ENCODE assay signal across 2 cellular contexts in genomic region chr19:10837649-10838048, GRCh38. TPM values are rescaled to one million over a fixed set of nuclear protein-coding genes. Genes with fewer than 3 reads are reported as not detected.
"Had no signal": no experiment of that assay in that cellular context is flagged by ENCODE, and none has a peak within 500 bp of the region (broad histone marks: within the 10 kb centered on the region; RNA-seq: fewer than 3 reads in every experiment).

No MANE protein-coding gene starts in this region.

RNA-seq across cellular contexts. Expression of gene C19orf38, which starts 10.6 kb away (rescaled TPM):
- total RNA-seq: esophagus mucosa, glomerular endothelial cell had no signal
